ENCODE assay signal across 10 cellular contexts in the genomic region with DNA sequence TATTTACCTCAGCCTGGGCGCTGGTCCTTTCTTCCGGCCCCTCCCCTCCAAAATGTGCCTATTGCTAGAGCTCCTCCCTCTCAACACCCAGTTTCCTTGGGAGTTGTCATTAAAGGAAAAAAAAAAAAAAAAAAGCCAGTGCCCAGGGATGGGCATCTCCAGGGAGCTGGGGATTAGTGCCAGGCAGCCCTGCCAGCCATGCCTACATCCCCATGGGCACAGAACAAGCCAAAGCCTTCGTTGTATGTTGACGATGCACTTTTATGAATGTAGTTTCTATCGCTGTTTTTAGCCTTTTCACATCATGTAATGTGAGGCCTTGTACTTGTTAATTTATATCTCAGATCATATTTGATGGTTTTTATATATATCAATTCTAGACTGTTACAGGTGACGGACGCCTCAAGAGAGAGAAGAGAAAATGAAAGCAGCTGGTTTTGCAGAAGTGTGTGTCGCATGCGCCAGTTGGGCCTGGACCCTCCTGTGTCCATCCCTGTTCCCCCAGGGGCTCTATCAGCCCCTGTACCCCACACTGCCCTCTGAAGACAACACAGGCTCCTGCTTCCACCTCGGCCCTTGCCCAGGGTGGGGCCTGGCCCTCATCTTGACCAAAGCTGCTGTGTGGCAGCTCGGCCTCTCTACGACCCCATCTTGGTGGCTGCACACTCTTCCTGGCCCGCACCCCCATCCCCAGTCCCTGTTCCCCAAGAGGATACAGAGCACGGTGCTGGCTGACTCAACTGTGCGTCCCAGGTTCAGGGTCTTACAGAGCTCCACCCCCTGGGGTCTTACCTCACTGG. TPM values are rescaled to one million over a fixed set of nuclear protein-coding genes. Genes with fewer than 3 reads are reported as not detected.
DNase-seq lines count a peak whose midpoint lies in the region; TF ChIP-seq lines count a peak whose summit lies in the region.
"Had no signal": no experiment of that assay in that cellular context is flagged by ENCODE, and none has a peak within 500 bp of the region (broad histone marks: within the 10 kb centered on the region; RNA-seq: fewer than 3 reads in every experiment).

No MANE protein-coding gene starts in this region.

- peaks cover 7% of the 10 kb centered on the region for H3K79me1 ChIP-seq in mesenchymal stem cell (replicated peaks; ENCODE audit: low read length, poor library complexity, severe bottlenecking)

- H3K27me3 Mint-ChIP-seq in IgD-negative memory B cell (no peaks in the 10 kb centered on the region), neural crest cell (ENCODE audit: low read depth) (peaks cover 10% of the 10 kb centered on the region)
- no peaks in the 10 kb centered on the region for H3K27me3 Mint-ChIP-seq in activated naive CD8-positive, alpha-beta T cell treated with anti-CD3 and anti-CD28 coated beads for 36 hours

- CTCF ChIA-PET in GM10248 (lab: Yijun Ruan, JAX): interaction anchor here (0.6 to 6.4 kb wide), 11 partner anchors 10 to 171 kb away, joined by 3 to 56 read pairs (median 3); no protein-coding TSS in a partner anchor

- POLR2A ChIA-PET in GM10248 (lab: Yijun Ruan, JAX): interaction anchor here (0.6 to 1.1 kb wide), 6 partner anchors 25 to 592 kb away, joined by 4 to 7 read pairs (median 6); a partner anchor contains a TSS

- H3K4me3 Mint-ChIP-seq in IgD-negative memory B cell (peak overlapping the region; percentile 69 to 100 (median 96)), neural crest cell (peak overlapping the region; percentile 74)
- H3K4me3 Mint-ChIP-seq in activated naive CD8-positive, alpha-beta T cell treated with anti-CD3 and anti-CD28 coated beads for 36 hours: peak overlapping the region; percentile 43
- H3K4me3 Mint-ChIP-seq: GM23338 had no signal

- H2BK5ac ChIP-seq in mesenchymal stem cell (ENCODE audit: low read depth, low read length, poor library complexity, severe bottlenecking): no peak overlapping the region

- peaks cover 34 to 39% (median 34%) of the 10 kb centered on the region in 3 donors for H3K4me1 Mint-ChIP-seq in IgD-negative memory B cell
- peaks cover 55% of the 10 kb centered on the region for H3K4me1 Mint-ChIP-seq in activated naive CD8-positive, alpha-beta T cell treated with anti-CD3 and anti-CD28 coated beads for 36 hours
- peaks cover 14% of the 10 kb centered on the region for H3K4me1 Mint-ChIP-seq in neural crest cell

- no peak overlapping the region for H3K27ac ChIP-seq in mesenchymal stem cell (ENCODE audit: low read length, poor library complexity, severe bottlenecking)

- H2AFZ ChIP-seq in mesenchymal stem cell (ENCODE audit: low read depth, low read length): no peak overlapping the region
- H2AFZ ChIP-seq: GM23338 had no signal

- H3K23ac ChIP-seq in mesenchymal stem cell (ENCODE audit: low read length in 2 of 2): no peak overlapping the region

- no peak overlapping the region for H3K14ac ChIP-seq in mesenchymal stem cell (ENCODE audit: low read length in 2 of 2)

- H3K9me3 ChIP-seq in mesenchymal stem cell (ENCODE audit: control insufficient read depth, low read length): no peaks in the 10 kb centered on the region

- no peak overlapping the region for H2BK15ac ChIP-seq in mesenchymal stem cell (ENCODE audit: low read depth, poor library complexity, severe bottlenecking)

- no peak overlapping the region for H3K18ac ChIP-seq in mesenchymal stem cell (ENCODE audit: low read depth in 1 of 2, low read length in 2 of 2)

- TF ChIP-seq CTCF in GM10248 (IDR thresholded peaks at IDR 0.05; ENCODE audit: control extremely low read depth, extremely low read depth, low read depth, missing control alignments): no peak
- no peak for TF ChIP-seq CTCF in neural crest cell (conservative IDR thresholded peaks at IDR 0.05)

- H2BK12ac ChIP-seq in mesenchymal stem cell (ENCODE audit: low read length in 2 of 2): no peak overlapping the region

- WGBS in mesenchymal stem cell: 95% methylated on average over 13 of the region's 15 CpGs

- H3K9ac ChIP-seq in mesenchymal stem cell (ENCODE audit: low read length): no peak overlapping the region

- peaks cover 46 to 74% of the 10 kb centered on the region in 2 experiments for H3K36me3 ChIP-seq in mesenchymal stem cell (ENCODE audit: control insufficient read depth in 1 of 2, insufficient read depth in 2 of 2, low read depth in 1 of 2, low read length in 2 of 2)

- no peak overlapping the region for H2BK120ac ChIP-seq in mesenchymal stem cell (ENCODE audit: low read depth, low read length)

- peaks cover 31% of the 10 kb centered on the region for H3K4me1 ChIP-seq in mesenchymal stem cell (ENCODE audit: control insufficient read depth, insufficient read depth, low read depth, low read length)

- H4K8ac ChIP-seq in mesenchymal stem cell (ENCODE audit: low read length): no peak overlapping the region

- no peak overlapping the region for H3K4me3 ChIP-seq in mesenchymal stem cell (ENCODE audit: insufficient read depth in 1 of 2, low read depth in 1 of 2, low read length in 2 of 2)
- H3K4me3 ChIP-seq: GM23338, skin epidermis had no signal

- peak; percentile 53 for DNase-seq in GM10248 (ENCODE audit: extremely low spot score)
- no peak for DNase-seq in activated naive CD8-positive, alpha-beta T cell treated with anti-CD3 and anti-CD28 coated beads for 36 hours
- DNase-seq in neural crest cell (ENCODE audit: low read depth, low spot score): no peak
- no peak for DNase-seq in DMS153 (lab: John Stamatoyannopoulos, UW)
- no peak for DNase-seq in mesenchymal stem cell
- DNase-seq in NCI-H345 treated with DMSO at 0.1 percent for 48 hours (lab: John Stamatoyannopoulos, UW; ENCODE audit: unreplicated experiment): no peak
- DNase-seq in NCI-H2196 (lab: John Stamatoyannopoulos, UW; ENCODE audit: unreplicated experiment): no peak

- no peak overlapping the region for H2AK5ac ChIP-seq in mesenchymal stem cell (ENCODE audit: low read length, severe bottlenecking)

- H3K4me2 ChIP-seq in mesenchymal stem cell (ENCODE audit: low read length, poor library complexity, severe bottlenecking): no peak overlapping the region
- H3K4me2 ChIP-seq: GM23338 had no signal

- H3K27me3 ChIP-seq in mesenchymal stem cell (ENCODE audit: control insufficient read depth in 1 of 2, insufficient read depth in 1 of 2, low read length in 2 of 2): no peaks in the 10 kb centered on the region

- H3K9me3 Mint-ChIP-seq in IgD-negative memory B cell (no peaks in the 10 kb centered on the region), neural crest cell (no peaks in the 10 kb centered on the region)
- no peaks in the 10 kb centered on the region for H3K9me3 Mint-ChIP-seq in activated naive CD8-positive, alpha-beta T cell treated with anti-CD3 and anti-CD28 coated beads for 36 hours
- H3K9me3 Mint-ChIP-seq: GM23338 had no signal

- H3K27ac Mint-ChIP-seq in IgD-negative memory B cell (peak overlapping the region; percentile 92 to 99 (median 94)), neural crest cell (ENCODE audit: unreplicated experiment) (peak overlapping the region; percentile 12)
- peak overlapping the region; percentile 94 for H3K27ac Mint-ChIP-seq in activated naive CD8-positive, alpha-beta T cell treated with anti-CD3 and anti-CD28 coated beads for 36 hours

- H3K4ac ChIP-seq in mesenchymal stem cell (ENCODE audit: low read depth in 1 of 2, low read length in 2 of 2): no peak overlapping the region

- H3K36me3 Mint-ChIP-seq in IgD-negative memory B cell (peaks cover 7% of the 10 kb centered on the region), neural crest cell (ENCODE audit: low read depth) (peaks cover 6% of the 10 kb centered on the region)
- H3K36me3 Mint-ChIP-seq in activated naive CD8-positive, alpha-beta T cell treated with anti-CD3 and anti-CD28 coated beads for 36 hours: peaks cover 36% of the 10 kb centered on the region

- H4K91ac ChIP-seq in mesenchymal stem cell (ENCODE audit: low read length): no peak overlapping the region

RNA-seq across cellular contexts. Expression of a gene that starts 4.8 kb away (rescaled TPM):
- polyA plus RNA-seq in IgD-negative memory B cell: 845 TPM
- total RNA-seq in activated naive CD8-positive, alpha-beta T cell treated with anti-CD3 and anti-CD28 coated beads for 36 hours: 100 to 1,000 TPM; 173 to 179 TPM
- 134 and 145 TPM in 2 replicates for total RNA-seq in neural crest cell
- 34.6 TPM for polyA plus RNA-seq in mesenchymal stem cell (2013, experiment 1 of 2)
- 32.7 TPM for polyA plus RNA-seq in mesenchymal stem cell (2013, experiment 2 of 2)

RNA-seq across cellular contexts. Expression of a gene that starts 46.4 kb away (rescaled TPM):
- 24.9 TPM for polyA plus RNA-seq in IgD-negative memory B cell
- 10 to 100 TPM; 39.1 to 40.9 TPM for total RNA-seq in activated naive CD8-positive, alpha-beta T cell treated with anti-CD3 and anti-CD28 coated beads for 36 hours
- 55.0 and 55.9 TPM in 2 replicates for total RNA-seq in neural crest cell
- 17.3 TPM for polyA plus RNA-seq in mesenchymal stem cell (2013, experiment 1 of 2)
- polyA plus RNA-seq in mesenchymal stem cell (2013, experiment 2 of 2): 16.9 TPM

Comparison
In these comparisons a context has a peak if more than half of its experiments do, and no peak if none do; other contexts are left out.
1. H3K27ac Mint-ChIP-seq: peak in every context shown above with its lines; median percentile 94 in IgD-negative memory B cell; 94 in activated naive CD8-positive, alpha-beta T cell treated with anti-CD3 and anti-CD28 coated beads for 36 hours; 12 in neural crest cell.
2. H3K4me3 Mint-ChIP-seq: peak in every context shown above with its lines; median percentile 96 in IgD-negative memory B cell; 74 in neural crest cell; 43 in activated naive CD8-positive, alpha-beta T cell treated with anti-CD3 and anti-CD28 coated beads for 36 hours.